12 cellular contexts compared by ENCODE assay signal in the genomic region with DNA sequence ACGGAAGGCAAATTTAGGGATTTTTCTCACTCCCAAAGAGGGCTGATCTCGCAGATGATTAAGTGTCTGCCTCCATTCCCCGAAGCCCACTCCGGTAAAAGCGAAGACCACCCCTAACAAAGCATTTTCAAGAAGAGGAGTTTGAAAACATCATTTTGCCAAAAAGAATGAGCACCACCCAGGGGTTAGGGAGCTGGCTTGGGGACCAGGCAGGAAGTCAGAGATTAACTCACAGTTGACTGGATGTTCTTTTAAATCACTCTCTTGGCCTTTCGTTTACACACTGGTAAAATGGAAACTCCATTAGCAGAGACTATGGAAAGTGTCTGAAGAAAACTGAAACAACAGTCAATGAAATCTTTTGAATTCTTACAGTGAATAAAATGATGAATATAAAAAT.
"Had no signal": no experiment of that assay in that cellular context is flagged by ENCODE, and none has a peak within 500 bp of the region (broad histone marks: within the 10 kb centered on the region; RNA-seq: fewer than 3 reads in every experiment).

No MANE protein-coding gene starts in this region.

- H3K9me3 ChIP-seq: colonic mucosa, thyroid gland, uterus had no signal

- H3K4me1 ChIP-seq: colonic mucosa, parathyroid adenoma, thyroid gland, uterus had no signal

- H3K27me3 ChIP-seq: colonic mucosa, uterus had no signal

- H3K4me3 ChIP-seq: colonic mucosa, skin epidermis, thyroid gland, uterus had no signal

- DNase-seq: activated CD4-positive, alpha-beta T cell treated with anti-CD3 and anti-CD28 coated beads for 4 hours; activated naive CD4-positive, alpha-beta T cell; caudate nucleus; colonic mucosa; effector memory CD4-positive, alpha-beta T cell; islet precursor cell; thyroid gland; uterus had no signal

- H3K27ac ChIP-seq: colonic mucosa, parathyroid adenoma, skin epidermis, thyroid gland, uterus had no signal

- H3K9me3 Mint-ChIP-seq: activated T-helper 1 cell treated with anti-CD3 and anti-CD28 coated beads, Interleukin-12 subunit alpha, Interleukin-12 subunit beta, Interleukin-2, Interleukin-4 antibody, amounts not matched to agents 30 ng/mL and 10 ng/mL and 1 ng/mL, durations not matched to agents 14 hours and 24 hours and 36 hours had no signal

- H3K4me3 Mint-ChIP-seq: activated T-helper 1 cell treated with anti-CD3 and anti-CD28 coated beads, Interleukin-12 subunit alpha, Interleukin-12 subunit beta, Interleukin-2, Interleukin-4 antibody, amounts not matched to agents 30 ng/mL and 10 ng/mL and 1 ng/mL, durations not matched to agents 14 hours and 24 hours and 36 hours; neural crest cell had no signal

- H3K27ac Mint-ChIP-seq: activated T-helper 1 cell treated with anti-CD3 and anti-CD28 coated beads, Interleukin-12 subunit alpha, Interleukin-12 subunit beta, Interleukin-2, Interleukin-4 antibody, amounts not matched to agents 30 ng/mL and 10 ng/mL and 1 ng/mL, durations not matched to agents 14 hours and 24 hours and 36 hours had no signal

- H3K36me3 ChIP-seq: colonic mucosa, thyroid gland, uterus had no signal

- H3K9ac ChIP-seq: parathyroid adenoma had no signal
